Comparison of ENCODE assay signal across 11 cellular contexts in genomic region chr15:101240364-101240763, GRCh38. TPM values are rescaled to one million over a fixed set of nuclear protein-coding genes. Genes with fewer than 3 reads are reported as not detected.
DNase-seq lines count a peak whose midpoint lies in the region; ATAC-seq and TF ChIP-seq lines count a peak whose summit lies in the region.
"Had no signal": no experiment of that assay in that cellular context is flagged by ENCODE, and none has a peak within 500 bp of the region (broad histone marks: within the 10 kb centered on the region; RNA-seq: fewer than 3 reads in every experiment).

No MANE protein-coding gene starts in this region.

- H3K27me3 ChIP-seq in smooth muscle cell (ENCODE audit: low read depth): no peaks in the 10 kb centered on the region

- peak overlapping the region; percentile 87 for H3K27ac Mint-ChIP-seq in activated CD4-positive, alpha-beta T cell treated with anti-CD3 and anti-CD28 coated beads, Interleukin-2, amount 10 ng/mL, durations not matched to agents 7 days and 5 days
- H3K27ac Mint-ChIP-seq in activated T-helper 2 cell treated with anti-CD3 and anti-CD28 coated beads, Interferon-gamma antibody, Interleukin-2, Interleukin-4, amounts not matched to agents 10 μg/mL and 5 μg/mL and 100 μg/mL, durations not matched to agents 14 hours and 24 hours and 36 hours: peak overlapping the region; percentile 89

- H3K4me1 ChIP-seq in smooth muscle cell (ENCODE audit: low read depth): peaks cover 31% of the 10 kb centered on the region

- peak overlapping the region; percentile 48 for H3K4me3 Mint-ChIP-seq in activated CD4-positive, alpha-beta T cell treated with anti-CD3 and anti-CD28 coated beads, Interleukin-2, amount 10 ng/mL, durations not matched to agents 7 days and 5 days
- peak overlapping the region; percentile 30 for H3K4me3 Mint-ChIP-seq in activated T-helper 2 cell treated with anti-CD3 and anti-CD28 coated beads, Interferon-gamma antibody, Interleukin-2, Interleukin-4, amounts not matched to agents 10 μg/mL and 5 μg/mL and 100 μg/mL, durations not matched to agents 14 hours and 24 hours and 36 hours (ENCODE audit: low read depth)

- ATAC-seq in left ventricle myocardium superior: peak; percentile 78

- H3K9me3 ChIP-seq in smooth muscle cell (replicated peaks; ENCODE audit: low read depth): no peaks in the 10 kb centered on the region

- no peaks in the 10 kb centered on the region for H3K36me3 ChIP-seq in smooth muscle cell (ENCODE audit: low read depth)

- 47% methylated on average over 6 of the region's 6 CpGs for WGBS in smooth muscle cell (ENCODE audit: low lambda C conversion rate)

- peak overlapping the region; percentile 25 for H3K4me2 ChIP-seq in smooth muscle cell

- no peak overlapping the region for H3K4me3 ChIP-seq in smooth muscle cell

- no peak for DNase-seq in activated CD4-positive, alpha-beta T cell treated with anti-CD3 and anti-CD28 coated beads, Interleukin-2, amount 10 ng/mL, durations not matched to agents 7 days and 5 days
- no peak for DNase-seq in activated CD4-positive, alpha-beta T cell treated with anti-CD3 and anti-CD28 coated beads for 4 hours
- no peak for DNase-seq in activated T-helper 2 cell treated with anti-CD3 and anti-CD28 coated beads, Interferon-gamma antibody, Interleukin-2, Interleukin-4, amounts not matched to agents 10 μg/mL and 5 μg/mL and 100 μg/mL, durations not matched to agents 14 hours and 24 hours and 36 hours (ENCODE audit: low spot score)
- DNase-seq in left ventricle myocardium superior (no peak), smooth muscle cell (lab: John Stamatoyannopoulos, UW; ENCODE audit: unreplicated experiment) (no peak), NCI-H2081 treated with DMSO at 0.1 percent for 48 hours (lab: John Stamatoyannopoulos, UW) (no peak), NCI-H748 treated with DMSO at 0.1 percent for 48 hours (lab: John Stamatoyannopoulos, UW) (no peak), SIG-M5 (lab: John Stamatoyannopoulos, UW) (no peak)
- DNase-seq: HCEC 1CT; NCI-H1694 treated with DMSO at 0.1 percent for 48 hours; stimulated activated CD4-positive, alpha-beta T cell treated with anti-CD3 and anti-CD28 coated beads, Interleukin-12 subunit alpha, Interleukin-12 subunit beta, amount 100 ng/mL, for 4 hours had no signal

- peaks cover 100% of the 10 kb centered on the region for H3K79me2 ChIP-seq in smooth muscle cell (ENCODE audit: low read depth)

- no peak overlapping the region for H3K9ac ChIP-seq in smooth muscle cell (ENCODE audit: low read depth)

- H4K20me1 ChIP-seq in smooth muscle cell (ENCODE audit: low read depth): peaks cover 99% of the 10 kb centered on the region

- CTCF ChIA-PET in activated CD4-positive, alpha-beta T cell treated with anti-CD3 and anti-CD28 coated beads, Interleukin-2, amount 10 ng/mL, durations not matched to agents 7 days and 5 days (lab: Charles Lee): interaction anchor here (0.6 to 2.3 kb wide), 10 partner anchors 9 to 226 kb away, joined by 3 to 7 read pairs (median 4); no protein-coding TSS in a partner anchor

- no peak overlapping the region for H2AFZ ChIP-seq in smooth muscle cell (ENCODE audit: low read depth)

- no peak for TF ChIP-seq CTCF in smooth muscle cell (IDR thresholded peaks at IDR 0.05; ENCODE audit: borderline replicate concordance, insufficient read depth, poor library complexity, severe bottlenecking)

- POLR2A ChIA-PET in activated CD4-positive, alpha-beta T cell treated with anti-CD3 and anti-CD28 coated beads, Interleukin-2, amount 10 ng/mL, durations not matched to agents 7 days and 5 days (lab: Charles Lee): no interaction called here

- no peaks in the 10 kb centered on the region for H3K27me3 Mint-ChIP-seq in activated CD4-positive, alpha-beta T cell treated with anti-CD3 and anti-CD28 coated beads, Interleukin-2, amount 10 ng/mL, durations not matched to agents 7 days and 5 days
- H3K27me3 Mint-ChIP-seq in activated T-helper 2 cell treated with anti-CD3 and anti-CD28 coated beads, Interferon-gamma antibody, Interleukin-2, Interleukin-4, amounts not matched to agents 10 μg/mL and 5 μg/mL and 100 μg/mL, durations not matched to agents 14 hours and 24 hours and 36 hours (ENCODE audit: low read depth): no peaks in the 10 kb centered on the region

- no peaks in the 10 kb centered on the region for H3K9me3 Mint-ChIP-seq in activated CD4-positive, alpha-beta T cell treated with anti-CD3 and anti-CD28 coated beads, Interleukin-2, amount 10 ng/mL, durations not matched to agents 7 days and 5 days
- no peaks in the 10 kb centered on the region for H3K9me3 Mint-ChIP-seq in activated T-helper 2 cell treated with anti-CD3 and anti-CD28 coated beads, Interferon-gamma antibody, Interleukin-2, Interleukin-4, amounts not matched to agents 10 μg/mL and 5 μg/mL and 100 μg/mL, durations not matched to agents 14 hours and 24 hours and 36 hours

- H3K4me1 Mint-ChIP-seq in activated CD4-positive, alpha-beta T cell treated with anti-CD3 and anti-CD28 coated beads, Interleukin-2, amount 10 ng/mL, durations not matched to agents 7 days and 5 days: peaks cover 84% of the 10 kb centered on the region
- peaks cover 79% of the 10 kb centered on the region for H3K4me1 Mint-ChIP-seq in activated T-helper 2 cell treated with anti-CD3 and anti-CD28 coated beads, Interferon-gamma antibody, Interleukin-2, Interleukin-4, amounts not matched to agents 10 μg/mL and 5 μg/mL and 100 μg/mL, durations not matched to agents 14 hours and 24 hours and 36 hours (ENCODE audit: low read depth)

- H3F3A ChIP-seq in smooth muscle cell (ENCODE audit: low read depth): peaks cover 22% of the 10 kb centered on the region

- intact Hi-C loops in activated T-helper 2 cell treated with anti-CD3 and anti-CD28 coated beads, Interferon-gamma antibody, Interleukin-2, Interleukin-4, amounts not matched to agents 10 μg/mL and 5 μg/mL and 100 μg/mL, durations not matched to agents 14 hours and 24 hours and 36 hours (cut with micrococcal nuclease): loop anchor here (10.0 kb wide), 1 partner anchor 116 kb away; no protein-coding TSS in a partner anchor
- intact Hi-C loops in left ventricle myocardium superior (cut with micrococcal nuclease): no loop called here

- peak overlapping the region; percentile 74 for H3K27ac ChIP-seq in smooth muscle cell (ENCODE audit: low read depth)

- peaks cover 40% of the 10 kb centered on the region for H3K36me3 Mint-ChIP-seq in activated CD4-positive, alpha-beta T cell treated with anti-CD3 and anti-CD28 coated beads, Interleukin-2, amount 10 ng/mL, durations not matched to agents 7 days and 5 days (ENCODE audit: low read depth)
- peaks cover 68% of the 10 kb centered on the region for H3K36me3 Mint-ChIP-seq in activated T-helper 2 cell treated with anti-CD3 and anti-CD28 coated beads, Interferon-gamma antibody, Interleukin-2, Interleukin-4, amounts not matched to agents 10 μg/mL and 5 μg/mL and 100 μg/mL, durations not matched to agents 14 hours and 24 hours and 36 hours (ENCODE audit: low read depth)

RNA-seq across cellular contexts. Expression of gene CHSY1, which starts 11.5 kb away (rescaled TPM):
- total RNA-seq in activated CD4-positive, alpha-beta T cell treated with anti-CD3 and anti-CD28 coated beads, Interleukin-2, amount 10 ng/mL, durations not matched to agents 7 days and 5 days: 10 to 100 TPM; 32.5 to 39.6 TPM
- total RNA-seq in activated T-helper 2 cell treated with anti-CD3 and anti-CD28 coated beads, Interferon-gamma antibody, Interleukin-2, Interleukin-4, amounts not matched to agents 10 μg/mL and 5 μg/mL and 100 μg/mL, durations not matched to agents 14 hours and 24 hours and 36 hours: 50.5 and 52.2 TPM in 2 replicates
- total RNA-seq in left ventricle myocardium superior (11.7 TPM), smooth muscle cell (123 and 155 TPM in 2 replicates)
- polyA plus RNA-seq in smooth muscle cell: 71.8 and 106 TPM in 2 replicates

RNA-seq across cellular contexts. Expression of gene SELENOS, which starts 36.9 kb away (rescaled TPM):
- total RNA-seq in activated CD4-positive, alpha-beta T cell treated with anti-CD3 and anti-CD28 coated beads, Interleukin-2, amount 10 ng/mL, durations not matched to agents 7 days and 5 days: 10 to 100 TPM; 29.1 to 29.7 TPM
- 39.2 and 40.5 TPM in 2 replicates for total RNA-seq in activated T-helper 2 cell treated with anti-CD3 and anti-CD28 coated beads, Interferon-gamma antibody, Interleukin-2, Interleukin-4, amounts not matched to agents 10 μg/mL and 5 μg/mL and 100 μg/mL, durations not matched to agents 14 hours and 24 hours and 36 hours
- total RNA-seq in left ventricle myocardium superior (39.3 TPM), smooth muscle cell (108 and 114 TPM in 2 replicates)
- 130 and 142 TPM in 2 replicates for polyA plus RNA-seq in smooth muscle cell

RNA-seq across cellular contexts. Expression of gene SNRPA1, which starts 54.7 kb away (rescaled TPM):
- total RNA-seq in activated CD4-positive, alpha-beta T cell treated with anti-CD3 and anti-CD28 coated beads, Interleukin-2, amount 10 ng/mL, durations not matched to agents 7 days and 5 days: 100 to 1,000 TPM in 1 of 2 experiments, 10 to 100 TPM in 1; 92.8 to 109 TPM
- total RNA-seq in activated T-helper 2 cell treated with anti-CD3 and anti-CD28 coated beads, Interferon-gamma antibody, Interleukin-2, Interleukin-4, amounts not matched to agents 10 μg/mL and 5 μg/mL and 100 μg/mL, durations not matched to agents 14 hours and 24 hours and 36 hours: 189 and 197 TPM in 2 replicates
- total RNA-seq in left ventricle myocardium superior: 27.5 TPM
- 24.0 and 47.1 TPM in 2 replicates for total RNA-seq in smooth muscle cell
- 96.9 and 99.0 TPM in 2 replicates for polyA plus RNA-seq in smooth muscle cell
